ENCODE assay signal across 8 cellular contexts in genomic region chr11:46121724-46122477, GRCh38. TPM values are rescaled to one million over a fixed set of nuclear protein-coding genes. Genes with fewer than 3 reads are reported as not detected.
DNase-seq lines count a peak whose midpoint lies in the region; ATAC-seq and TF ChIP-seq lines count a peak whose summit lies in the region.

No MANE protein-coding gene starts in this region.

- peaks cover 14% of the 10 kb centered on the region for H3K4me1 Mint-ChIP-seq in endothelial cell (ENCODE audit: unreplicated experiment)

- no peak for TF ChIP-seq CTCF in endothelial cell (IDR thresholded peaks at IDR 0.05; ENCODE audit: unreplicated experiment)

- DNase-seq in CMK (ENCODE audit: low read depth) (peak; percentile 70), HS-5 (ENCODE audit: low read depth) (peak; percentile 64), NOMO-1 treated with DMSO at 0.1 percent for 48 hours (lab: John Stamatoyannopoulos, UW; ENCODE audit: unreplicated experiment) (peak; percentile 79), endothelial cell (ENCODE audit: low spot score) (peak; percentile 63), middle frontal gyrus (ENCODE audit: extremely low spot score, low spot score) (peak; percentile 66)
- DNase-seq in activated CD8-positive, alpha-beta memory T cell treated with anti-CD3 and anti-CD28 coated beads, Interleukin-2, amount 50 U/mL, for 24 hours (ENCODE audit: extremely low read depth): peak; percentile 23
- peak; percentile 39 to 54 for DNase-seq in stimulated activated CD8-positive, alpha-beta memory T cell treated with anti-CD3 and anti-CD28 coated beads, Interleukin-2, amount 100 ng/mL, for 1 hour (ENCODE audit: low read depth in 2 of 2)

- H3K27me3 Mint-ChIP-seq in endothelial cell (ENCODE audit: unreplicated experiment): peaks cover 8% of the 10 kb centered on the region

- H3K9me3 Mint-ChIP-seq in endothelial cell (ENCODE audit: unreplicated experiment): no peaks in the 10 kb centered on the region

- H3K36me3 Mint-ChIP-seq in endothelial cell (ENCODE audit: low read depth, unreplicated experiment): peaks cover 4% of the 10 kb centered on the region

- peak overlapping the region; percentile 96 for H3K4me3 Mint-ChIP-seq in endothelial cell (ENCODE audit: unreplicated experiment)

- peak; percentile 33 for ATAC-seq in GM19468 (IDR thresholded peaks at IDR 0.05; ENCODE audit: extremely low read depth, unreplicated experiment)

- peak overlapping the region; percentile 82 for H3K27ac Mint-ChIP-seq in endothelial cell (ENCODE audit: unreplicated experiment)

RNA-seq across cellular contexts. Expression of gene PHF21A, which starts 0.6 kb away (rescaled TPM):
- 52.8 TPM for total RNA-seq in endothelial cell (ENCODE audit: unreplicated experiment)

Comparison
In these comparisons a context has a peak if more than half of its experiments do, and no peak if none do; other contexts are left out.
1. Peak in every context shown above with its lines: DNase-seq and ATAC-seq.
2. DNase-seq: peak in every context shown above with its lines; median percentile 79 in NOMO-1 treated with DMSO at 0.1 percent for 48 hours; 70 in CMK; 66 in middle frontal gyrus; 64 in HS-5; 63 in endothelial cell; 46 in stimulated activated CD8-positive, alpha-beta memory T cell treated with anti-CD3 and anti-CD28 coated beads, Interleukin-2, amount 100 ng/mL, for 1 hour; 23 in activated CD8-positive, alpha-beta memory T cell treated with anti-CD3 and anti-CD28 coated beads, Interleukin-2, amount 50 U/mL, for 24 hours.